ENCODE assay signal across 19 cellular contexts in genomic region chr6:100435299-100435698, GRCh38. TPM values are rescaled to one million over a fixed set of nuclear protein-coding genes. Genes with fewer than 3 reads are reported as not detected.
DNase-seq lines count a peak whose midpoint lies in the region; ATAC-seq and TF ChIP-seq lines count a peak whose summit lies in the region.
"Had no signal": no experiment of that assay in that cellular context is flagged by ENCODE, and none has a peak within 500 bp of the region (broad histone marks: within the 10 kb centered on the region; RNA-seq: fewer than 3 reads in every experiment).

No MANE protein-coding gene starts in this region.

- H3K4me1 ChIP-seq in SK-N-SH (ENCODE audit: control insufficient read depth in 1 of 2, insufficient read depth in 2 of 2, low read depth in 1 of 2, low read length in 1 of 2) (no peaks in the 10 kb centered on the region), PC-9 (replicated peaks; ENCODE audit: insufficient read depth) (0 out of 2 replicates have a peak, but pooled peaks cover 5% of the 10 kb centered on the region), foreskin keratinocyte (no peaks in the 10 kb centered on the region)

- H3K4me2 ChIP-seq in SK-N-SH (no peak overlapping the region), PC-9 (no peak overlapping the region)

- H2AFZ ChIP-seq in SK-N-SH (ENCODE audit: low read depth), result no peak overlapping the region
- H2AFZ ChIP-seq in PC-9, result no peak overlapping the region

- DNase-seq in SK-N-SH, result no peak
- peak; percentile 50 for DNase-seq in PC-9
- DNase-seq in foreskin keratinocyte, result peak in 1 of 2 donors; percentile 65
- no peak for DNase-seq in NCI-H1436 treated with DMSO at 0.1 percent for 48 hours (lab: John Stamatoyannopoulos, UW)
- DNase-seq: activated CD8-positive, alpha-beta T cell treated with anti-CD3 and anti-CD28 coated beads for 36 hours; anterior cingulate cortex; dorsolateral prefrontal cortex; H7; NCI-H1694; NCI-H526 treated with DMSO at 0.1 percent for 48 hours; SHP77; stimulated activated naive CD8-positive, alpha-beta T cell treated with anti-CD3 and anti-CD28 coated beads, Interleukin-15, Interleukin-2, amounts not matched to agents 100 U/mL and 50 U/mL, for 24 hours had no signal

- H3K79me2 ChIP-seq in SK-N-SH (ENCODE audit: insufficient read depth) (no peaks in the 10 kb centered on the region), PC-9 (ENCODE audit: low read depth) (no peaks in the 10 kb centered on the region)

- POLR2A ChIA-PET in SK-N-SH (lab: Yijun Ruan, JAX), result no interaction called here
- POLR2A ChIA-PET in PC-9 (lab: Charles Lee; ENCODE audit: unreplicated experiment), result interaction anchor here (0.5 to 0.6 kb wide), 6 partner anchors 87 to 445 kb away, joined by 3 to 8 read pairs (median 4); no protein-coding TSS in a partner anchor

- H3F3A ChIP-seq in SK-N-SH (replicated peaks; ENCODE audit: insufficient read depth) (no peaks in the 10 kb centered on the region), PC-9 (ENCODE audit: insufficient read depth, low read depth) (no peaks in the 10 kb centered on the region)

- ATAC-seq in SK-N-SH treated with all-trans-retinoic acid at 6 μM for 48 hours, result peak; percentile 37; the same call in 1 of the 3 replicates
- ATAC-seq in foreskin keratinocyte, result peak; percentile 57
- ATAC-seq in GM18873 (IDR thresholded peaks at IDR 0.05; ENCODE audit: low FRiP score, unreplicated experiment), result no peak
- no peak for ATAC-seq in GM18858 (IDR thresholded peaks at IDR 0.05; ENCODE audit: unreplicated experiment)
- no peak for ATAC-seq in GM21786 (IDR thresholded peaks at IDR 0.05; ENCODE audit: unreplicated experiment)
- ATAC-seq: activated CD8-positive, alpha-beta T cell treated with anti-CD3 and anti-CD28 coated beads for 36 hours; stimulated activated naive CD8-positive, alpha-beta T cell treated with anti-CD3 and anti-CD28 coated beads, Interleukin-15, Interleukin-2, amounts not matched to agents 100 U/mL and 50 U/mL, for 24 hours had no signal

- CTCF ChIA-PET in SK-N-SH (lab: Yijun Ruan, JAX) (no interaction called here), PC-9 (lab: Charles Lee) (interaction anchor here (0.7 kb wide), 1 partner anchor 148 kb away, joined by 3 read pairs; no protein-coding TSS in a partner anchor)

- intact Hi-C loops in PC-9 (cut with micrococcal nuclease; ENCODE audit: unreplicated experiment), result no loop called here

- H3K9me3 ChIP-seq in SK-N-SH, result no peaks in the 10 kb centered on the region
- no peaks in the 10 kb centered on the region; the same call in 1 of the 2 replicates for H3K9me3 ChIP-seq in PC-9 (ENCODE audit: insufficient read depth, low read depth)
- H3K9me3 ChIP-seq: neutrophil had no signal

- BruUV-seq in PC-9 (replicated peaks; lab: Mats Ljungman, UMichigan), result no TSS peak

- no peaks in the 10 kb centered on the region for H3K36me3 ChIP-seq in SK-N-SH (replicated peaks in 1 of 2; ENCODE audit: control insufficient read depth in 1 of 2, insufficient read depth in 2 of 2, low read length in 1 of 2)
- no peaks in the 10 kb centered on the region for H3K36me3 ChIP-seq in PC-9 (ENCODE audit: low read depth)
- H3K36me3 ChIP-seq: neutrophil had no signal

- no peaks in the 10 kb centered on the region for H3K9me2 ChIP-seq in SK-N-SH
- H3K9me2 ChIP-seq in PC-9 (ENCODE audit: insufficient read depth), result no peaks in the 10 kb centered on the region

- no peak for TF ChIP-seq RAD21 in SK-N-SH (IDR thresholded peaks at IDR 0.05; ENCODE audit: low read length)

- TF ChIP-seq CTCF in SK-N-SH (IDR thresholded peaks at IDR 0.05), result no peak
- no peak for TF ChIP-seq CTCF in PC-9 (conservative IDR thresholded peaks at IDR 0.05)
- no peak for TF ChIP-seq CTCF in foreskin keratinocyte (conservative IDR thresholded peaks at IDR 0.05)

- no peak overlapping the region for H3K9ac ChIP-seq in SK-N-SH

- no peak for TF ChIP-seq EP300 in SK-N-SH (IDR thresholded peaks at IDR 0.05; ENCODE audit: borderline replicate concordance in 1 of 2, low read depth in 1 of 2, low read length in 1 of 2)

- H3K4me3 ChIP-seq in SK-N-SH (ENCODE audit: low read depth in 2 of 2, low read length in 1 of 2), result no peak overlapping the region
- no peak overlapping the region for H3K4me3 ChIP-seq in PC-9
- H3K4me3 ChIP-seq: dorsolateral prefrontal cortex had no signal

- H3K27me3 ChIP-seq in SK-N-SH (ENCODE audit: insufficient read depth) (peaks cover 25% of the 10 kb centered on the region; the same call in 1 of the 2 replicates), PC-9 (ENCODE audit: insufficient read depth, low read depth) (no peaks in the 10 kb centered on the region), foreskin keratinocyte (peaks cover 66% of the 10 kb centered on the region)

- H3K27ac ChIP-seq in SK-N-SH (ENCODE audit: low read depth in 2 of 2, low read length in 1 of 2), result no peak overlapping the region
- no peak overlapping the region for H3K27ac ChIP-seq in PC-9
- no peak overlapping the region for H3K27ac ChIP-seq in foreskin keratinocyte
- H3K27ac ChIP-seq: dorsolateral prefrontal cortex, neutrophil had no signal

- 4% methylated on average over 3 of the region's 3 CpGs for WGBS in SK-N-SH (ENCODE audit: low lambda C conversion rate)

- H4K20me1 ChIP-seq in SK-N-SH (ENCODE audit: insufficient read depth) (no peaks in the 10 kb centered on the region), PC-9 (ENCODE audit: insufficient read depth) (no peaks in the 10 kb centered on the region)

TF ChIP-seq in SK-N-SH treated with all-trans-retinoic acid at 6 μM for 48 hours, 23 proteins besides CTCF, POLR2A, EP300 and RAD21 (continues in another document):
- TF ChIP-seq TOX (CRISPR knock-in tag; IDR thresholded peaks at IDR 0.05; ENCODE audit: borderline replicate concordance) (no peak), BACH2 (CRISPR knock-in tag; IDR thresholded peaks at IDR 0.05; ENCODE audit: borderline replicate concordance) (no peak), CSDC2 (CRISPR knock-in tag; IDR thresholded peaks at IDR 0.05) (no peak), PPARA (CRISPR knock-in tag; IDR thresholded peaks at IDR 0.05; ENCODE audit: borderline replicate concordance) (no peak)
- TF ChIP-seq, protein P1, sequence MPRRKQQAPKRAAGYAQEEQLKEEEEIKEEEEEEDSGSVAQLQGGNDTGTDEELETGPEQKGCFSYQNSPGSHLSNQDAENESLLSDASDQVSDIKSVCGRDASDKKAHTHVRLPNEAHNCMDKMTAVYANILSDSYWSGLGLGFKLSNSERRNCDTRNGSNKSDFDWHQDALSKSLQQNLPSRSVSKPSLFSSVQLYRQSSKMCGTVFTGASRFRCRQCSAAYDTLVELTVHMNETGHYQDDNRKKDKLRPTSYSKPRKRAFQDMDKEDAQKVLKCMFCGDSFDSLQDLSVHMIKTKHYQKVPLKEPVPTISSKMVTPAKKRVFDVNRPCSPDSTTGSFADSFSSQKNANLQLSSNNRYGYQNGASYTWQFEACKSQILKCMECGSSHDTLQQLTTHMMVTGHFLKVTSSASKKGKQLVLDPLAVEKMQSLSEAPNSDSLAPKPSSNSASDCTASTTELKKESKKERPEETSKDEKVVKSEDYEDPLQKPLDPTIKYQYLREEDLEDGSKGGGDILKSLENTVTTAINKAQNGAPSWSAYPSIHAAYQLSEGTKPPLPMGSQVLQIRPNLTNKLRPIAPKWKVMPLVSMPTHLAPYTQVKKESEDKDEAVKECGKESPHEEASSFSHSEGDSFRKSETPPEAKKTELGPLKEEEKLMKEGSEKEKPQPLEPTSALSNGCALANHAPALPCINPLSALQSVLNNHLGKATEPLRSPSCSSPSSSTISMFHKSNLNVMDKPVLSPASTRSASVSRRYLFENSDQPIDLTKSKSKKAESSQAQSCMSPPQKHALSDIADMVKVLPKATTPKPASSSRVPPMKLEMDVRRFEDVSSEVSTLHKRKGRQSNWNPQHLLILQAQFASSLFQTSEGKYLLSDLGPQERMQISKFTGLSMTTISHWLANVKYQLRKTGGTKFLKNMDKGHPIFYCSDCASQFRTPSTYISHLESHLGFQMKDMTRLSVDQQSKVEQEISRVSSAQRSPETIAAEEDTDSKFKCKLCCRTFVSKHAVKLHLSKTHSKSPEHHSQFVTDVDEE (CRISPR knock-in tag; IDR thresholded peaks at IDR 0.05), result no peak

TF ChIP-seq in SK-N-SH, 30 proteins besides CTCF, POLR2A, EP300 and RAD21 (continues in another document):
- TF ChIP-seq, protein P2, sequence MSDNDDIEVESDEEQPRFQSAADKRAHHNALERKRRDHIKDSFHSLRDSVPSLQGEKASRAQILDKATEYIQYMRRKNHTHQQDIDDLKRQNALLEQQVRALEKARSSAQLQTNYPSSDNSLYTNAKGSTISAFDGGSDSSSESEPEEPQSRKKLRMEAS (IDR thresholded peaks at IDR 0.05; ENCODE audit: low read depth), result no peak
- TF ChIP-seq TAF1 (IDR thresholded peaks at IDR 0.05; ENCODE audit: borderline replicate concordance, low read depth, low read length) (no peak), ELF1 (IDR thresholded peaks at IDR 0.05) (no peak), GABPA (IDR thresholded peaks at IDR 0.05; ENCODE audit: low read depth) (no peak), MEF2A (IDR thresholded peaks at IDR 0.05; ENCODE audit: borderline replicate concordance, low read depth) (no peak), EZH2phosphoT487 (IDR thresholded peaks at IDR 0.05; ENCODE audit: borderline replicate concordance, low read depth) (no peak), RXRA (IDR thresholded peaks at IDR 0.05; ENCODE audit: borderline replicate concordance, low read depth) (no peak), TCF12 (IDR thresholded peaks at IDR 0.05) (no peak), FOXJ3 (CRISPR knock-in tag; IDR thresholded peaks at IDR 0.05) (no peak), RCOR1 (IDR thresholded peaks at IDR 0.05; ENCODE audit: low read length) (no peak)
- TF ChIP-seq, protein P3, sequence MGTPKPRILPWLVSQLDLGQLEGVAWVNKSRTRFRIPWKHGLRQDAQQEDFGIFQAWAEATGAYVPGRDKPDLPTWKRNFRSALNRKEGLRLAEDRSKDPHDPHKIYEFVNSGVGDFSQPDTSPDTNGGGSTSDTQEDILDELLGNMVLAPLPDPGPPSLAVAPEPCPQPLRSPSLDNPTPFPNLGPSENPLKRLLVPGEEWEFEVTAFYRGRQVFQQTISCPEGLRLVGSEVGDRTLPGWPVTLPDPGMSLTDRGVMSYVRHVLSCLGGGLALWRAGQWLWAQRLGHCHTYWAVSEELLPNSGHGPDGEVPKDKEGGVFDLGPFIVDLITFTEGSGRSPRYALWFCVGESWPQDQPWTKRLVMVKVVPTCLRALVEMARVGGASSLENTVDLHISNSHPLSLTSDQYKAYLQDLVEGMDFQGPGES (IDR thresholded peaks at IDR 0.05; ENCODE audit: low read depth, low read length), result no peak

RNA-seq across cellular contexts. Expression of gene SIM1, which starts 29.4 kb away (rescaled TPM):
- 0.02 TPM in 1 of 2 replicates, not detected in the other for polyA plus RNA-seq in SK-N-SH (2012; rRNA removed)
- 0.01 and 0.03 TPM in 2 replicates for polyA plus RNA-seq in SK-N-SH (2012; cell fraction: cytosol; rRNA removed)
- polyA plus RNA-seq in SK-N-SH (2012; cell fraction: nucleus; rRNA removed), result 0.01 TPM in 1 of 2 replicates, not detected in the other
- 0.13 and 0.15 TPM in 2 replicates for total RNA-seq in PC-9 (2021)
- total RNA-seq in foreskin keratinocyte, result not detected in 2 replicates
- not detected in 2 replicates for polyA plus RNA-seq in foreskin keratinocyte
- total RNA-seq: activated CD8-positive, alpha-beta T cell treated with anti-CD3 and anti-CD28 coated beads for 36 hours; activated T-helper 2 cell treated with anti-CD3 and anti-CD28 coated beads, Interferon-gamma antibody, Interleukin-2, Interleukin-4, amounts not matched to agents 10 μg/mL and 5 μg/mL and 100 μg/mL, durations not matched to agents 14 hours and 24 hours and 36 hours; dorsolateral prefrontal cortex had no signal
- polyA plus RNA-seq: urinary bladder had no signal

Comparison
In these comparisons a context has a peak if more than half of its experiments do, and no peak if none do; other contexts are left out.
1. ATAC-seq: peak in SK-N-SH treated with all-trans-retinoic acid at 6 μM for 48 hours (single experiment) and foreskin keratinocyte (single experiment); none in GM18873 (single experiment), GM18858 (single experiment) and GM21786 (single experiment).
2. DNase-seq: peak in PC-9 (2 of 2); none in SK-N-SH (single experiment) and NCI-H1436 treated with DMSO at 0.1 percent for 48 hours (single experiment).